Comparison of ENCODE assay signal across 24 cellular contexts in genomic region chr4:26952891-26953290, GRCh38.
"Had no signal": no experiment of that assay in that cellular context is flagged by ENCODE, and none has a peak within 500 bp of the region (broad histone marks: within the 10 kb centered on the region; RNA-seq: fewer than 3 reads in every experiment).

No MANE protein-coding gene starts in this region.

- DNase-seq: activated CD4-positive, alpha-beta memory T cell treated with anti-CD3 and anti-CD28 coated beads for 36 hours; activated CD4-positive, alpha-beta T cell treated with anti-CD3 and anti-CD28 coated beads, Interleukin-2, amount 10 ng/mL, durations not matched to agents 7 days and 5 days; activated CD4-positive, CD25-positive, alpha-beta regulatory T cell; activated CD8-positive, alpha-beta memory T cell treated with anti-CD3 and anti-CD28 coated beads for 24 hours; activated effector memory CD4-positive, alpha-beta T cell treated with anti-CD3 and anti-CD28 coated beads, Interleukin-2, amount 50 U/mL, for 16 hours; activated naive CD4-positive, alpha-beta T cell treated with anti-CD3 and anti-CD28 coated beads for 36 hours; activated T-cell treated with anti-CD3 and anti-CD28 coated beads, Interleukin-2, amount 50 U/mL, for 4 hours; amygdala; NCI-H1105 treated with DMSO at 0.1 percent for 48 hours; NCI-H146; NCI-H187 treated with DMSO at 0.1 percent for 48 hours; NCI-H2081 treated with DMSO at 0.1 percent for 48 hours; NCI-H345; NCI-H510A; NCI-H526 treated with DMSO at 0.1 percent for 48 hours; NCI-H82; NK-92 treated with Interleukin-12 subunit alpha and Interleukin-12 subunit beta, amount 100 ng/mL, for 24 hours; OCI-M1; RPMI8226; T-cell had no signal

- H3K4me3 ChIP-seq: SK-N-MC had no signal

- H3K27ac ChIP-seq: SK-N-MC had no signal

- ATAC-seq: activated T-cell treated with anti-CD3 and anti-CD28 coated beads, Interleukin-2, amount 50 U/mL, for 4 hours; Panc1; Right ventricle myocardium inferior; T-cell had no signal

- FAIRE-seq: astrocyte had no signal
